Comparison of ENCODE assay signal across 14 cellular contexts in genomic region chr9:137788561-137789294, GRCh38.
DNase-seq lines count a peak whose midpoint lies in the region; ATAC-seq and TF ChIP-seq lines count a peak whose summit lies in the region.
"Had no signal": no experiment of that assay in that cellular context is flagged by ENCODE, and none has a peak within 500 bp of the region (broad histone marks: within the 10 kb centered on the region; RNA-seq: fewer than 3 reads in every experiment).

No MANE protein-coding gene starts in this region.

- intact Hi-C loops in natural killer cell (cut with micrococcal nuclease) (no loop called here), mucosa of descending colon (cut with DNase I, micrococcal nuclease) (no loop called here), aorta (cut with DNase I) (no loop called here)

- no peaks in the 10 kb centered on the region for H3K9me3 Mint-ChIP-seq in natural killer cell
- no peaks in the 10 kb centered on the region for H3K9me3 Mint-ChIP-seq in natural killer cell treated with Interleukin-12 subunit alpha and Interleukin-12 subunit beta and Interleukin-15 and Interleukin-18, amount 100 ng/mL, for 72 hours
- H3K9me3 Mint-ChIP-seq: activated naive CD8-positive, alpha-beta T cell treated with anti-CD3 and anti-CD28 coated beads, Interleukin-2, amount 10 ng/mL, durations not matched to agents 7 days and 5 days; T-cell had no signal

- no peak overlapping the region for H3K4me3 ChIP-seq in mucosa of descending colon
- no peak overlapping the region for H3K4me3 ChIP-seq in aorta (ENCODE audit: low read length in 2 of 2)

- TF ChIP-seq CTCF in natural killer cell (IDR thresholded peaks at IDR 0.05): no peak
- TF ChIP-seq CTCF in mucosa of descending colon (IDR thresholded peaks at IDR 0.05): no peak

- H3K27ac ChIP-seq in aorta (ENCODE audit: low read depth in 1 of 2, low read length in 2 of 2): no peak overlapping the region

- WGBS in aorta, 2 donors: 84 to 87% methylated on average over 59 of the region's 59 CpGs

- no peaks in the 10 kb centered on the region for H3K27me3 ChIP-seq in aorta (ENCODE audit: control insufficient read depth in 1 of 2, insufficient read depth in 2 of 2, low read length in 1 of 2)

- H3K4me3 Mint-ChIP-seq in natural killer cell: no peak overlapping the region
- H3K4me3 Mint-ChIP-seq in natural killer cell treated with Interleukin-12 subunit alpha and Interleukin-12 subunit beta and Interleukin-15 and Interleukin-18, amount 100 ng/mL, for 72 hours: no peak overlapping the region
- H3K4me3 Mint-ChIP-seq: activated naive CD8-positive, alpha-beta T cell treated with anti-CD3 and anti-CD28 coated beads, Interleukin-2, amount 10 ng/mL, durations not matched to agents 7 days and 5 days; T-cell had no signal

- H3K36me3 Mint-ChIP-seq in natural killer cell: no peaks in the 10 kb centered on the region
- H3K36me3 Mint-ChIP-seq in natural killer cell treated with Interleukin-12 subunit alpha and Interleukin-12 subunit beta and Interleukin-15 and Interleukin-18, amount 100 ng/mL, for 72 hours: peaks cover 7% of the 10 kb centered on the region

- ATAC-seq in natural killer cell (no peak), esophagus mucosa (peak; percentile 27), mucosa of descending colon (peak; percentile 95), aorta (ENCODE audit: low FRiP score) (peak; percentile 28), GM21619 (IDR thresholded peaks at IDR 0.05; ENCODE audit: unreplicated experiment) (no peak)
- no peak for ATAC-seq in natural killer cell treated with Interleukin-12 subunit alpha and Interleukin-12 subunit beta and Interleukin-15 and Interleukin-18, amount 100 ng/mL, for 72 hours
- ATAC-seq: T-cell had no signal

- H3K4me1 ChIP-seq in mucosa of descending colon (ENCODE audit: low read depth) (peaks cover 5% of the 10 kb centered on the region), aorta (ENCODE audit: control insufficient read depth in 1 of 2, insufficient read depth in 2 of 2, low read length in 2 of 2) (no peaks in the 10 kb centered on the region)

- no peaks in the 10 kb centered on the region for H3K27me3 Mint-ChIP-seq in natural killer cell (ENCODE audit: low read depth in 2 of 2)
- no peaks in the 10 kb centered on the region for H3K27me3 Mint-ChIP-seq in natural killer cell treated with Interleukin-12 subunit alpha and Interleukin-12 subunit beta and Interleukin-15 and Interleukin-18, amount 100 ng/mL, for 72 hours
- H3K27me3 Mint-ChIP-seq: activated naive CD8-positive, alpha-beta T cell treated with anti-CD3 and anti-CD28 coated beads, Interleukin-2, amount 10 ng/mL, durations not matched to agents 7 days and 5 days; T-cell had no signal

- peak overlapping the region; percentile 26 to 75 for H3K27ac Mint-ChIP-seq in natural killer cell
- peak overlapping the region in 1 of 2 donors; percentile 58 for H3K27ac Mint-ChIP-seq in natural killer cell treated with Interleukin-12 subunit alpha and Interleukin-12 subunit beta and Interleukin-15 and Interleukin-18, amount 100 ng/mL, for 72 hours
- H3K27ac Mint-ChIP-seq: activated naive CD8-positive, alpha-beta T cell treated with anti-CD3 and anti-CD28 coated beads, Interleukin-2, amount 10 ng/mL, durations not matched to agents 7 days and 5 days had no signal

- H3K4me1 Mint-ChIP-seq in natural killer cell: peaks cover 11 to 32% of the 10 kb centered on the region in 2 donors
- peaks cover 13 to 16% of the 10 kb centered on the region in 2 donors for H3K4me1 Mint-ChIP-seq in natural killer cell treated with Interleukin-12 subunit alpha and Interleukin-12 subunit beta and Interleukin-15 and Interleukin-18, amount 100 ng/mL, for 72 hours (ENCODE audit: low read depth in 2 of 2)

- H3K9me3 ChIP-seq in mucosa of descending colon (no peaks in the 10 kb centered on the region), aorta (ENCODE audit: control insufficient read depth, low read length) (no peaks in the 10 kb centered on the region)

- H3K36me3 ChIP-seq in mucosa of descending colon (ENCODE audit: low read depth) (no peaks in the 10 kb centered on the region), aorta (ENCODE audit: control insufficient read depth in 1 of 2, insufficient read depth in 2 of 2, low read length in 1 of 2) (peaks cover 0 to 2% of the 10 kb centered on the region in 2 donors)

- no peak for DNase-seq in natural killer cell
- no peak for DNase-seq in natural killer cell treated with Interleukin-12 subunit alpha and Interleukin-12 subunit beta and Interleukin-15 and Interleukin-18, amount 100 ng/mL, for 72 hours (ENCODE audit: low spot score)
- peak; percentile 91 to 93 (median 93) for DNase-seq in mucosa of descending colon
- no peak for DNase-seq in aorta
- DNase-seq in DMS79 treated with DMSO at 0.1 percent for 48 hours (lab: John Stamatoyannopoulos, UW): no peak
- no peak for DNase-seq in NCI-H69 (lab: John Stamatoyannopoulos, UW)
- DNase-seq: activated CD4-positive, alpha-beta T cell treated with anti-CD3 and anti-CD28 coated beads for 4 hours; activated naive CD8-positive, alpha-beta T cell treated with anti-CD3 and anti-CD28 coated beads, Interleukin-2, amount 10 ng/mL, durations not matched to agents 7 days and 5 days; activated T-cell treated with anti-CD3 and anti-CD28 coated beads, Interleukin-2, amount 50 U/mL, for 1 hour; caudate nucleus; NCI-H82; T-cell had no signal

Comparison
In these comparisons a context has a peak if more than half of its experiments do, and no peak if none do; other contexts are left out.
1. ATAC-seq: peak in esophagus mucosa (single experiment), mucosa of descending colon (single experiment) and aorta (single experiment); none in natural killer cell (0 of 3), natural killer cell treated with Interleukin-12 subunit alpha and Interleukin-12 subunit beta and Interleukin-15 and Interleukin-18, amount 100 ng/mL, for 72 hours (0 of 2) and GM21619 (single experiment).
2. DNase-seq: peak in mucosa of descending colon (3 of 3); none in natural killer cell (single experiment), natural killer cell treated with Interleukin-12 subunit alpha and Interleukin-12 subunit beta and Interleukin-15 and Interleukin-18, amount 100 ng/mL, for 72 hours (single experiment), aorta (0 of 2), DMS79 treated with DMSO at 0.1 percent for 48 hours (single experiment) and NCI-H69 (single experiment).